27 cellular contexts compared by ENCODE assay signal in the genomic region with DNA sequence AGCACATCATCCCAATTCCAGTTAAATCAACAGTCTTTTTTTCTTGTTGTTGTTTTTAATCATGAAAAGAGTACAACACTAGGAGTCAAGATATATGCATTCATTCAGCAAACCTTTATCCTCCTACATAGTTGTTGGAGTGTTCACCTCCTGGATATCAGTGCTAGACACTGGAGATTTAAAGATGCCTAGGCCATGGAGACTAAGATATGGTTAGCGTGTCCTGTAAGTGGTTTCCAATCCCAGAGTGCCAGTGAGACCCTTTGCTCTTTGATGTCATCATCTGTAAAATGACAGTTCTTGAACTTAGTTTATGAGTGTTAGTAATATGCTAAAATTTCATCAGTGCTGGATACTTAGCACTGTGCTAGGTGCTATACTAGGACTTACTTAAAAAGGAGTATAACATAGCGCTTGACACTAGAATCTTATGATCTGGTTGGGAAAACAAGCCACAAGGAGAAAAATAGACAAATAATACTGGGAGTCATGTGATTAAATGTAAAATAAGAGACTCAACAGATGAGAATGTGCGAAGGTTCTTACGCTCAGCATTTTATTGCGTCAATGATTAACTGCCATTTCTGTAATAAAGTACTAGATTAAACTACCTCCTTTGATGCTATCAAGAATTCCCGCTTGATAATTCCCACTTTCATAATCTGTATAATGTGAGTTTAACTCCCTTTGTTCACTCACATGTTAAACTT. TPM values are rescaled to one million over a fixed set of nuclear protein-coding genes. Genes with fewer than 3 reads are reported as not detected.
DNase-seq lines count a peak whose midpoint lies in the region; ATAC-seq, FAIRE-seq and TF ChIP-seq lines count a peak whose summit lies in the region.
"Had no signal": no experiment of that assay in that cellular context is flagged by ENCODE, and none has a peak within 500 bp of the region (broad histone marks: within the 10 kb centered on the region; RNA-seq: fewer than 3 reads in every experiment).

No MANE protein-coding gene starts in this region.

- H3K9me3 Mint-ChIP-seq in natural killer cell, result no peaks in the 10 kb centered on the region
- H3K9me3 Mint-ChIP-seq: activated CD4-positive, alpha-beta T cell treated with anti-CD3 and anti-CD28 coated beads, Interleukin-2, amount 10 ng/mL, durations not matched to agents 7 days and 5 days; activated naive CD4-positive, alpha-beta T cell treated with anti-CD3 and anti-CD28 coated beads, Interleukin-2, amount 50 U/mL, for 72 hours; neural progenitor cell had no signal

- no peaks in the 10 kb centered on the region for H3K9me3 ChIP-seq in RWPE2 (ENCODE audit: severe bottlenecking)
- no peaks in the 10 kb centered on the region for H3K9me3 ChIP-seq in keratinocyte (ENCODE audit: control insufficient read depth, low read depth, low read length)
- H3K9me3 ChIP-seq: ascending aorta, BE2C had no signal

- no peak for TF ChIP-seq CTCF in RWPE2 (IDR thresholded peaks at IDR 0.05; ENCODE audit: poor library complexity, severe bottlenecking)
- no peak for TF ChIP-seq CTCF in keratinocyte (optimal IDR thresholded peaks at IDR 0.05 in 1 of 3, IDR thresholded peaks at IDR 0.05 in 1 of 3, conservative IDR thresholded peaks at IDR 0.05 in 1 of 3; ENCODE audit: extremely low read depth in 1 of 3, insufficient read depth in 2 of 3, low read length in 3 of 3)
- TF ChIP-seq CTCF in natural killer cell (IDR thresholded peaks at IDR 0.05), result no peak
- TF ChIP-seq CTCF in brain microvascular endothelial cell (IDR thresholded peaks at IDR 0.05; ENCODE audit: low read depth, low read length, missing control alignments), result no peak

- H3K4me1 Mint-ChIP-seq in natural killer cell, result peaks cover 13 to 25% of the 10 kb centered on the region in 2 donors

- 0 out of 2 replicates have a peak, but pooled peaks cover 3% of the 10 kb centered on the region for H3K36me3 ChIP-seq in RWPE2 (ENCODE audit: low read depth)
- H3K36me3 ChIP-seq in keratinocyte (ENCODE audit: control insufficient read depth in 2 of 2, extremely low read depth in 1 of 2, insufficient read depth in 2 of 2, low read length in 2 of 2), result no peaks in the 10 kb centered on the region
- no peaks in the 10 kb centered on the region for H3K36me3 ChIP-seq in brain microvascular endothelial cell (replicated peaks)
- H3K36me3 ChIP-seq: ascending aorta, BE2C, neural progenitor cell had no signal

- dilution Hi-C loops in keratinocyte (cut with MboI; ENCODE audit: extremely low pct_ligation_motif_present, low sequenced_read_pairs), result no loop called here

- no peak overlapping the region for H3K4me3 Mint-ChIP-seq in natural killer cell
- H3K4me3 Mint-ChIP-seq: activated CD4-positive, alpha-beta T cell treated with anti-CD3 and anti-CD28 coated beads, Interleukin-2, amount 10 ng/mL, durations not matched to agents 7 days and 5 days; neural progenitor cell had no signal

- H3K27me3 Mint-ChIP-seq in natural killer cell (ENCODE audit: low read depth in 2 of 2), result no peaks in the 10 kb centered on the region
- H3K27me3 Mint-ChIP-seq: activated CD4-positive, alpha-beta T cell treated with anti-CD3 and anti-CD28 coated beads, Interleukin-2, amount 10 ng/mL, durations not matched to agents 7 days and 5 days had no signal

- H3K27ac ChIP-seq in RWPE2 (ENCODE audit: poor library complexity, severe bottlenecking) (peak overlapping the region; percentile 53), keratinocyte (ENCODE audit: control insufficient read depth, insufficient read depth, low read length) (no peak overlapping the region), brain microvascular endothelial cell (no peak overlapping the region)
- H3K27ac ChIP-seq: ascending aorta, neural progenitor cell, SK-N-MC had no signal

- H3K27me3 ChIP-seq in RWPE2 (ENCODE audit: insufficient read depth, poor library complexity, severe bottlenecking) (no peaks in the 10 kb centered on the region), keratinocyte (ENCODE audit: control insufficient read depth, extremely low read depth, insufficient read depth, low read length) (no peaks in the 10 kb centered on the region), brain microvascular endothelial cell (replicated peaks) (no peaks in the 10 kb centered on the region)
- H3K27me3 ChIP-seq: ascending aorta, BE2C, dorsolateral prefrontal cortex, neural progenitor cell had no signal

- H3K4me3 ChIP-seq in RWPE2 (ENCODE audit: severe bottlenecking) (no peak overlapping the region), keratinocyte (ENCODE audit: control insufficient read depth in 2 of 3, extremely low read depth in 1 of 3, insufficient read depth in 2 of 3, low read depth in 1 of 3, low read length in 3 of 3) (no peak overlapping the region), brain microvascular endothelial cell (ENCODE audit: low read depth, low read length) (no peak overlapping the region)
- H3K4me3 ChIP-seq: ascending aorta, dorsolateral prefrontal cortex, neural progenitor cell, SK-N-MC, skin epidermis had no signal

- H3K36me3 Mint-ChIP-seq in natural killer cell, result no peaks in the 10 kb centered on the region
- H3K36me3 Mint-ChIP-seq: activated naive CD4-positive, alpha-beta T cell treated with anti-CD3 and anti-CD28 coated beads, Interleukin-2, amount 50 U/mL, for 72 hours; neural progenitor cell had no signal

- no peaks in the 10 kb centered on the region for H4K20me1 ChIP-seq in keratinocyte (ENCODE audit: control insufficient read depth, extremely low read depth, insufficient read depth, low read length)

- peak; percentile 99 for DNase-seq in ACHN
- DNase-seq in RWPE2 (ENCODE audit: low spot score), result no peak
- DNase-seq in keratinocyte (ENCODE audit: low read depth, low spot score), result no peak
- DNase-seq in natural killer cell, result no peak
- DNase-seq in cerebellar cortex (ENCODE audit: low spot score), result no peak
- no peak for DNase-seq in islet precursor cell
- no peak for DNase-seq in brain microvascular endothelial cell
- DNase-seq: activated CD4-positive, alpha-beta T cell treated with anti-CD3 and anti-CD28 coated beads, Interleukin-2, amount 10 ng/mL, durations not matched to agents 7 days and 5 days; activated T-cell treated with anti-CD3 and anti-CD28 coated beads, Interleukin-2, amount 50 U/mL, for 48 hours; BE2C; central memory CD4-positive, alpha-beta T cell; COR-L47; DND-41; dorsolateral prefrontal cortex; head of caudate nucleus; left ventricle myocardium superior; NCI-H1694; NCI-H2171 treated with DMSO at 0.1 percent for 48 hours; RPMI8226; stimulated activated CD4-positive, alpha-beta T cell treated with anti-CD3 and anti-CD28 coated beads, Interleukin-2, amount 100 ng/mL, for 24 hours had no signal

- no peak overlapping the region for H3K4me2 ChIP-seq in keratinocyte (ENCODE audit: control insufficient read depth, extremely low read depth, insufficient read depth, low read depth, low read length)
- H3K4me2 ChIP-seq: neural progenitor cell had no signal

- ATAC-seq in RWPE2 (ENCODE audit: low read depth), result no peak
- ATAC-seq in natural killer cell, result no peak
- no peak for ATAC-seq in GM19023 (IDR thresholded peaks at IDR 0.05; ENCODE audit: unreplicated experiment)
- ATAC-seq: activated naive CD4-positive, alpha-beta T cell treated with anti-CD3 and anti-CD28 coated beads, Interleukin-2, amount 50 U/mL, for 72 hours; left ventricle myocardium superior had no signal

- intact Hi-C loops in natural killer cell (cut with micrococcal nuclease), result no loop called here

- H3K9me1 ChIP-seq in keratinocyte (ENCODE audit: control insufficient read depth, extremely low read depth, insufficient read depth, low read length), result no peaks in the 10 kb centered on the region

- peaks cover 16% of the 10 kb centered on the region for H3K4me1 ChIP-seq in RWPE2 (ENCODE audit: insufficient read depth, poor library complexity, severe bottlenecking)
- peaks cover 8% of the 10 kb centered on the region for H3K4me1 ChIP-seq in keratinocyte (ENCODE audit: control insufficient read depth, extremely low read depth, insufficient read depth, low read length)
- H3K4me1 ChIP-seq: ascending aorta had no signal

- no peaks in the 10 kb centered on the region for H3K79me2 ChIP-seq in keratinocyte (ENCODE audit: control insufficient read depth, insufficient read depth, low read length)

- H2AFZ ChIP-seq in keratinocyte (ENCODE audit: control insufficient read depth, low read length), result no peak overlapping the region
- H2AFZ ChIP-seq: neural progenitor cell had no signal

- in situ Hi-C loops in ACHN (cut with HindIII; ENCODE audit: low pct_ligation_motif_present, low pct_unique_long_range_greater_than_20kb, low sequenced_read_pairs) (no loop called here), brain microvascular endothelial cell (cut with HindIII; ENCODE audit: low pct_ligation_motif_present, low sequenced_read_pairs) (no loop called here)

- peak overlapping the region; percentile 63 to 70 for H3K27ac Mint-ChIP-seq in natural killer cell
- H3K27ac Mint-ChIP-seq: activated CD4-positive, alpha-beta T cell treated with anti-CD3 and anti-CD28 coated beads, Interleukin-2, amount 10 ng/mL, durations not matched to agents 7 days and 5 days; activated naive CD4-positive, alpha-beta T cell treated with anti-CD3 and anti-CD28 coated beads, Interleukin-2, amount 50 U/mL, for 72 hours; neural progenitor cell had no signal

- peak; percentile 46 for FAIRE-seq in keratinocyte (lab: Jason Lieb, UNC)
- FAIRE-seq: H1 had no signal

- no peak overlapping the region for H3K9ac ChIP-seq in keratinocyte (ENCODE audit: control insufficient read depth, extremely low read depth, insufficient read depth, low read length)
- H3K9ac ChIP-seq: neural progenitor cell had no signal

RNA-seq across cellular contexts. Expression of a gene that starts 31.5 kb away (rescaled TPM):
- polyA plus RNA-seq in keratinocyte, result 24.3 to 30.3 TPM (median 29.8 TPM) in 3 replicates
- 5.8 TPM for polyA plus RNA-seq in keratinocyte (2011; ENCODE audit: low read depth)
- polyA plus RNA-seq in keratinocyte (2011; cell fraction: cytosol; rRNA removed), result 29.7 and 48.3 TPM in 2 replicates
- polyA plus RNA-seq in keratinocyte (2011; cell fraction: nucleus; rRNA removed), result 29.3 and 30.2 TPM in 2 replicates
- 28.1 and 29.8 TPM in 2 replicates for polyA plus RNA-seq in keratinocyte (2012; ENCODE audit: low replicate concordance)
- polyA minus RNA-seq in keratinocyte, result 16.4 to 31.4 TPM (median 28.3 TPM) in 3 replicates
- polyA minus RNA-seq in keratinocyte (2011; cell fraction: cytosol; rRNA and poly(A)+ RNA removed), result 17.6 TPM
- 20.4 and 55.5 TPM in 2 replicates for polyA minus RNA-seq in keratinocyte (2011; cell fraction: nucleus; rRNA and poly(A)+ RNA removed)
- 10 to 100 TPM; 54.6 to 66.1 (median 59.5) TPM for total RNA-seq in natural killer cell

RNA-seq across cellular contexts. Expression of a gene that starts 31.8 kb away (rescaled TPM):
- polyA plus RNA-seq in keratinocyte, result 1.5 to 1.9 TPM (median 1.8 TPM) in 3 replicates
- polyA plus RNA-seq in keratinocyte (2011; ENCODE audit: low read depth), result 0.31 TPM
- 2.0 and 2.3 TPM in 2 replicates for polyA plus RNA-seq in keratinocyte (2011; cell fraction: cytosol; rRNA removed)
- polyA plus RNA-seq in keratinocyte (2011; cell fraction: nucleus; rRNA removed), result 1.7 and 2.5 TPM in 2 replicates
- polyA plus RNA-seq in keratinocyte (2012; ENCODE audit: low replicate concordance), result 1.4 and 1.6 TPM in 2 replicates
- 0.30 to 2.2 TPM (median 1.1 TPM) in 3 replicates for polyA minus RNA-seq in keratinocyte
- polyA minus RNA-seq in keratinocyte (2011; cell fraction: cytosol; rRNA and poly(A)+ RNA removed), result not detected
- 1.4 and 1.7 TPM in 2 replicates for polyA minus RNA-seq in keratinocyte (2011; cell fraction: nucleus; rRNA and poly(A)+ RNA removed)
- 10 to 100 TPM; 11.5 to 20.9 (median 12.8) TPM for total RNA-seq in natural killer cell
- total RNA-seq: ascending aorta had no signal
